In genomic region chr9:86282979-86283535, GRCh38 we compare ENCODE assay signal across 8 cellular contexts. TPM values are rescaled to one million over a fixed set of nuclear protein-coding genes. Genes with fewer than 3 reads are reported as not detected.
DNase-seq lines count a peak whose midpoint lies in the region; ATAC-seq and TF ChIP-seq lines count a peak whose summit lies in the region.

No MANE protein-coding gene starts in this region.

- ATAC-seq in GM19328 (IDR thresholded peaks at IDR 0.05; ENCODE audit: unreplicated experiment) (peak; percentile 10), HG03575 (IDR thresholded peaks at IDR 0.05; ENCODE audit: extremely low read depth, insufficient number of reproducible peaks, low FRiP score, unreplicated experiment) (peak; percentile 22), WTC11 (peak; percentile 11), gastroesophageal sphincter (peak; percentile 46)

- H3K4me1 ChIP-seq in BLaER1 treated with 17β-estradiol and CSF1 and Interleukin-3, amounts not matched to agents 10 nM and 100 nM, result peaks cover 24 to 60% (median 32%) of the 10 kb centered on the region in 10 experiments
- peaks cover 0 to 42% (median 16%) of the 10 kb centered on the region in 3 donors for H3K4me1 ChIP-seq in gastroesophageal sphincter

- POLR2A ChIA-PET in WTC11 (lab: Charles Lee), result interaction anchor here (0.7 to 1.0 kb wide), 6 partner anchors 12 to 211 kb away, joined by 3 to 5 read pairs (median 4); no protein-coding TSS in a partner anchor

- CTCF ChIA-PET in WTC11 (lab: Charles Lee), result interaction anchor here (0.8 to 1.5 kb wide), 3 partner anchors 81 to 239 kb away, joined by 4 to 5 read pairs (median 4); no protein-coding TSS in a partner anchor

- H3K36me3 Mint-ChIP-seq in WTC11, result peaks cover 12% of the 10 kb centered on the region
- H3K36me3 Mint-ChIP-seq in osteocyte (ENCODE audit: unreplicated experiment), result peaks cover 14% of the 10 kb centered on the region

- H3K27ac Mint-ChIP-seq in WTC11 (peak overlapping the region; percentile 97), osteocyte (ENCODE audit: unreplicated experiment) (peak overlapping the region; percentile 92)

- peaks cover 14 to 31% (median 25%) of the 10 kb centered on the region in 11 experiments; a peak in 20 of 22 replicates for H3K36me3 ChIP-seq in BLaER1 treated with 17β-estradiol and CSF1 and Interleukin-3, amounts not matched to agents 10 nM and 100 nM
- peaks cover 0 to 7% of the 10 kb centered on the region in 2 donors for H3K36me3 ChIP-seq in gastroesophageal sphincter

- peak overlapping the region; percentile 74 to 94 (median 88) for H3K4me2 ChIP-seq in BLaER1 treated with 17β-estradiol and CSF1 and Interleukin-3, amounts not matched to agents 10 nM and 100 nM

- H3K27me3 ChIP-seq in BLaER1 treated with 17β-estradiol and CSF1 and Interleukin-3, amounts not matched to agents 10 nM and 100 nM, result no peaks in the 10 kb centered on the region
- H3K27me3 ChIP-seq in gastroesophageal sphincter, result no peaks in the 10 kb centered on the region

- H3K4me3 ChIP-seq in BLaER1 treated with 17β-estradiol and CSF1 and Interleukin-3, amounts not matched to agents 10 nM and 100 nM, result peak overlapping the region; percentile 72 to 95 (median 84)
- peak overlapping the region; percentile 76 to 93 for H3K4me3 ChIP-seq in gastroesophageal sphincter

- H3K9ac ChIP-seq in BLaER1 treated with 17β-estradiol and CSF1 and Interleukin-3, amounts not matched to agents 10 nM and 100 nM, result peak overlapping the region; percentile 91 to 97 (median 94); a peak in 21 of 22 replicates

- H4K20me1 ChIP-seq in BLaER1 treated with 17β-estradiol and CSF1 and Interleukin-3, amounts not matched to agents 10 nM and 100 nM, result peaks cover 10 to 75% (median 31%) of the 10 kb centered on the region in 11 experiments; a peak in 17 of 22 replicates

- no peaks in the 10 kb centered on the region for H3K9me3 ChIP-seq in BLaER1 treated with 17β-estradiol and CSF1 and Interleukin-3, amounts not matched to agents 10 nM and 100 nM (replicated peaks in 1 of 11)
- no peaks in the 10 kb centered on the region for H3K9me3 ChIP-seq in gastroesophageal sphincter

- peaks cover 9% of the 10 kb centered on the region for H3K27me3 Mint-ChIP-seq in WTC11 (ENCODE audit: low read depth)
- H3K27me3 Mint-ChIP-seq in osteocyte (ENCODE audit: unreplicated experiment), result no peaks in the 10 kb centered on the region

- peaks cover 50% of the 10 kb centered on the region for H3K4me1 Mint-ChIP-seq in WTC11
- peaks cover 29% of the 10 kb centered on the region for H3K4me1 Mint-ChIP-seq in osteocyte (ENCODE audit: unreplicated experiment)

- WGBS in gastroesophageal sphincter (ENCODE audit: low coverage in 1 of 2), 2 donors, result 8 to 19% methylated on average over 9 to 10 of the region's 12 CpGs

- no peak for TF ChIP-seq POLR2A in gastroesophageal sphincter (IDR thresholded peaks at IDR 0.05)

- no peak for TF ChIP-seq EP300 in gastroesophageal sphincter (IDR thresholded peaks at IDR 0.05)

- TF ChIP-seq CTCF in WTC11 (IDR thresholded peaks at IDR 0.05) (no peak), gastroesophageal sphincter (IDR thresholded peaks at IDR 0.05) (no peak), osteocyte (IDR thresholded peaks at IDR 0.05) (no peak)

- H3K27ac ChIP-seq in BLaER1 treated with 17β-estradiol and CSF1 and Interleukin-3, amounts not matched to agents 10 nM and 100 nM, result peak overlapping the region in 10 of 11 experiments; percentile 86 to 97 (median 94); a peak in 17 of 22 replicates
- peak overlapping the region; percentile 87 to 99 (median 98) for H3K27ac ChIP-seq in gastroesophageal sphincter

- peak overlapping the region; percentile 87 for H3K4me3 Mint-ChIP-seq in WTC11
- peak overlapping the region; percentile 89 for H3K4me3 Mint-ChIP-seq in osteocyte (ENCODE audit: unreplicated experiment)

- H3K9me3 Mint-ChIP-seq in WTC11 (no peaks in the 10 kb centered on the region), osteocyte (ENCODE audit: unreplicated experiment) (no peaks in the 10 kb centered on the region)

- DNase-seq in WTC11 (ENCODE audit: low spot score) (no peak), osteocyte (ENCODE audit: extremely low spot score, unreplicated experiment) (no peak), NCI-H1694 (lab: John Stamatoyannopoulos, UW) (no peak), NCI-H446 treated with DMSO at 0.1 percent for 48 hours (lab: John Stamatoyannopoulos, UW) (no peak)

TF ChIP-seq in WTC11, 78 proteins besides CTCF, POLR2A, EP300 and RAD21:
- TF ChIP-seq SOX15 (CRISPR knock-in tag; IDR thresholded peaks at IDR 0.05) (no peak), CBFB (CRISPR knock-in tag; IDR thresholded peaks at IDR 0.05; ENCODE audit: low read depth) (no peak), RORB (CRISPR knock-in tag; IDR thresholded peaks at IDR 0.05) (no peak), NFYB (CRISPR knock-in tag; conservative IDR thresholded peaks at IDR 0.05; ENCODE audit: low read depth) (no peak), ZNF532 (CRISPR knock-in tag; IDR thresholded peaks at IDR 0.05; ENCODE audit: borderline replicate concordance) (no peak), CREB1 (CRISPR knock-in tag; IDR thresholded peaks at IDR 0.05) (no peak), IRF2 (CRISPR knock-in tag; IDR thresholded peaks at IDR 0.05; ENCODE audit: borderline replicate concordance, low read depth) (no peak), PRRX2 (CRISPR knock-in tag; IDR thresholded peaks at IDR 0.05) (no peak), MAX (CRISPR knock-in tag; IDR thresholded peaks at IDR 0.05) (no peak), FOXK1 (CRISPR knock-in tag; IDR thresholded peaks at IDR 0.05) (no peak), GABPB1 (CRISPR knock-in tag; IDR thresholded peaks at IDR 0.05) (no peak), RELA (CRISPR knock-in tag; IDR thresholded peaks at IDR 0.05; ENCODE audit: borderline replicate concordance) (no peak), FOXP1 (CRISPR knock-in tag; IDR thresholded peaks at IDR 0.05; ENCODE audit: borderline replicate concordance) (no peak), E2F4 (CRISPR knock-in tag; IDR thresholded peaks at IDR 0.05; ENCODE audit: borderline replicate concordance, low read depth) (no peak), ZNF219 (CRISPR knock-in tag; IDR thresholded peaks at IDR 0.05; ENCODE audit: borderline replicate concordance) (no peak), ZNF396 (CRISPR knock-in tag; IDR thresholded peaks at IDR 0.05; ENCODE audit: borderline replicate concordance) (no peak), ZNF671 (CRISPR knock-in tag; IDR thresholded peaks at IDR 0.05) (no peak), KAT7 (CRISPR knock-in tag; IDR thresholded peaks at IDR 0.05; ENCODE audit: borderline replicate concordance) (no peak), ZNF423 (CRISPR knock-in tag; IDR thresholded peaks at IDR 0.05) (no peak)
TF ChIP-seq in WTC11: peak in this region for 0.

RNA-seq across cellular contexts. Expression of gene ISCA1, which starts 0.7 kb away (rescaled TPM):
- 32.1 to 36.5 TPM (median 35.5 TPM) in 3 replicates for total RNA-seq in WTC11 (2021)
- total RNA-seq in gastroesophageal sphincter, result 10 to 100 TPM; 43.3 to 81.2 (median 57.6) TPM
- 32.9 and 33.9 TPM in 2 replicates for total RNA-seq in osteocyte

RNA-seq across cellular contexts. Expression of gene C9orf153, which starts 23.6 kb away (rescaled TPM):
- total RNA-seq in WTC11 (2021) (0.21 to 0.53 TPM in 2 of 3 replicates, not detected in the other), gastroesophageal sphincter (under 1 TPM in 3 of 4 donors, not detected in 1; 0.31 to 0.54 (median 0.47) TPM), osteocyte (0.40 TPM in 1 of 2 replicates, not detected in the other)
